In genomic region chr2:94870392-94871225, GRCh38 we compare ENCODE assay signal across 9 cellular contexts. TPM values are rescaled to one million over a fixed set of nuclear protein-coding genes. Genes with fewer than 3 reads are reported as not detected.
A peak's percentile ranks its signal among the peaks of the same experiment; 100 is the strongest.
DNase-seq lines count a peak whose midpoint lies in the region; ATAC-seq and TF ChIP-seq lines count a peak whose summit lies in the region.
"Had no signal": no experiment of that assay in that cellular context is flagged by ENCODE, and none has a peak within 500 bp of the region (broad histone marks: within the 10 kb centered on the region; RNA-seq: fewer than 3 reads in every experiment).

No MANE protein-coding gene starts in this region.

- no peaks in the 10 kb centered on the region for H3K4me1 Mint-ChIP-seq in activated CD4-positive, alpha-beta T cell treated with anti-CD3 and anti-CD28 coated beads, Interleukin-2, amount 10 ng/mL, durations not matched to agents 24 days and 14 days

- no peak for ATAC-seq in HG03045 (IDR thresholded peaks at IDR 0.05; ENCODE audit: unreplicated experiment)

- H3K27ac Mint-ChIP-seq in activated CD4-positive, alpha-beta T cell treated with anti-CD3 and anti-CD28 coated beads, Interleukin-2, amount 10 ng/mL, durations not matched to agents 24 days and 14 days = no peak overlapping the region
- H3K27ac Mint-ChIP-seq: CD8-positive, alpha-beta memory T cell had no signal

- H3K4me3 ChIP-seq in cardiac fibroblast (replicated peaks in 1 of 2; ENCODE audit: low read depth in 2 of 2, low read length in 2 of 2) (no peak overlapping the region), retinal pigment epithelial cell (ENCODE audit: low read length) (no peak overlapping the region)

- H3K4me3 Mint-ChIP-seq in activated CD4-positive, alpha-beta T cell treated with anti-CD3 and anti-CD28 coated beads, Interleukin-2, amount 10 ng/mL, durations not matched to agents 24 days and 14 days = no peak overlapping the region

- H3K9me3 Mint-ChIP-seq in activated CD4-positive, alpha-beta T cell treated with anti-CD3 and anti-CD28 coated beads, Interleukin-2, amount 10 ng/mL, durations not matched to agents 24 days and 14 days = no peaks in the 10 kb centered on the region

- intact Hi-C loops in activated CD4-positive, alpha-beta T cell treated with anti-CD3 and anti-CD28 coated beads, Interleukin-2, amount 10 ng/mL, durations not matched to agents 24 days and 14 days (cut with micrococcal nuclease) = no loop called here

- DNase-seq in activated CD4-positive, alpha-beta T cell treated with anti-CD3 and anti-CD28 coated beads, Interleukin-2, amount 10 ng/mL, durations not matched to agents 24 days and 14 days = peak; percentile 79
- DNase-seq in activated CD4-positive, alpha-beta T cell treated with anti-CD3 and anti-CD28 coated beads for 4 hours = no peak
- DNase-seq in cardiac fibroblast (ENCODE audit: low read depth in 2 of 2) = no peak
- DNase-seq in retinal pigment epithelial cell (ENCODE audit: low read depth) = no peak
- no peak for DNase-seq in SKM-1 (lab: John Stamatoyannopoulos, UW; ENCODE audit: unreplicated experiment)
- DNase-seq in NCI-H2029 (lab: John Stamatoyannopoulos, UW) = no peak
- DNase-seq: CD8-positive, alpha-beta memory T cell had no signal

- H3K36me3 Mint-ChIP-seq in activated CD4-positive, alpha-beta T cell treated with anti-CD3 and anti-CD28 coated beads, Interleukin-2, amount 10 ng/mL, durations not matched to agents 24 days and 14 days (ENCODE audit: low read depth) = no peaks in the 10 kb centered on the region
- H3K36me3 Mint-ChIP-seq: CD8-positive, alpha-beta memory T cell had no signal

- TF ChIP-seq CTCF in LNCAP (IDR thresholded peaks at IDR 0.05) (peak; percentile 65), cardiac fibroblast (IDR thresholded peaks at IDR 0.05; ENCODE audit: low read depth, low read length) (peak; percentile 5), retinal pigment epithelial cell (conservative IDR thresholded peaks at IDR 0.05; ENCODE audit: low read depth, low read length) (peak; percentile 61)

- peaks cover 14% of the 10 kb centered on the region for H3K27me3 Mint-ChIP-seq in activated CD4-positive, alpha-beta T cell treated with anti-CD3 and anti-CD28 coated beads, Interleukin-2, amount 10 ng/mL, durations not matched to agents 24 days and 14 days

RNA-seq across cellular contexts. Expression of gene TEKT4, which starts 0.6 kb away (rescaled TPM):
- 0.43 and 0.49 TPM in 2 replicates for total RNA-seq in activated CD4-positive, alpha-beta T cell treated with anti-CD3 and anti-CD28 coated beads, Interleukin-2, amount 10 ng/mL, durations not matched to agents 24 days and 14 days
- total RNA-seq: CD8-positive, alpha-beta memory T cell had no signal

Comparison
In these comparisons a context has a peak if more than half of its experiments do, and no peak if none do; other contexts are left out.
1. CTCF ChIP-seq: peak in every context shown above with its lines; median percentile 65 in LNCAP; 61 in retinal pigment epithelial cell; 5 in cardiac fibroblast.